8 cellular contexts compared by ENCODE assay signal in genomic region chr12:108724054-108724889, GRCh38. TPM values are rescaled to one million over a fixed set of nuclear protein-coding genes. Genes with fewer than 3 reads are reported as not detected.
A peak's percentile ranks its signal among the peaks of the same experiment; 100 is the strongest.
DNase-seq lines count a peak whose midpoint lies in the region; ATAC-seq, FAIRE-seq and TF ChIP-seq lines count a peak whose summit lies in the region.

No MANE protein-coding gene starts in this region.

- CTCF ChIA-PET in OCI-LY7 (lab: Charles Lee; ENCODE audit: unreplicated experiment), result interaction anchor here (1.0 kb wide), 1 partner anchor 59 kb away, joined by 4 read pairs; no protein-coding TSS in a partner anchor

- no peaks in the 10 kb centered on the region for H3K27me3 ChIP-seq in pancreas
- H3K27me3 ChIP-seq in thyroid gland, result no peaks in the 10 kb centered on the region

- WGBS in pancreas, 2 donors, result 67 to 95% methylated on average over 3 of the region's 3 CpGs
- 71 to 91% methylated on average over 3 of the region's 3 CpGs for WGBS in thyroid gland, 2 donors

- H3K27ac ChIP-seq in OCI-LY7 (ENCODE audit: low read depth, low read length, poor library complexity, severe bottlenecking) (no peak overlapping the region), epithelial cell of prostate (peak overlapping the region; percentile 91), pancreas (peak overlapping the region in 2 of 4 donors; percentile 6 to 33), thyroid gland (no peak overlapping the region)

- H3K9me3 ChIP-seq in OCI-LY7 (ENCODE audit: low read length), result no peaks in the 10 kb centered on the region
- H3K9me3 ChIP-seq in pancreas, result no peaks in the 10 kb centered on the region
- no peaks in the 10 kb centered on the region for H3K9me3 ChIP-seq in thyroid gland

- peak overlapping the region; percentile 42 for H3K4me2 ChIP-seq in OCI-LY7 (ENCODE audit: low read length)

- no TSS peak for BruUV-seq in OCI-LY7 (replicated peaks; lab: Mats Ljungman, UMichigan)

- H3K36me3 ChIP-seq in OCI-LY7 (ENCODE audit: insufficient read depth, low read length), result peaks cover 9% of the 10 kb centered on the region; the same call in 1 of the 2 replicates
- H3K36me3 ChIP-seq in pancreas, result no peaks in the 10 kb centered on the region
- no peaks in the 10 kb centered on the region for H3K36me3 ChIP-seq in thyroid gland

- H3K4me3 ChIP-seq in OCI-LY7 (ENCODE audit: low read depth, low read length, poor library complexity, severe bottlenecking) (no peak overlapping the region), pancreas (no peak overlapping the region), thyroid gland (replicated peaks in 1 of 3) (no peak overlapping the region)

- H3K79me2 ChIP-seq in OCI-LY7 (ENCODE audit: insufficient read depth, low read depth, low read length), result peaks cover 93% of the 10 kb centered on the region

- DNase-seq in GM12891 (ENCODE audit: insufficient read length, low spot score), result no peak
- peak; percentile 29 for DNase-seq in OCI-LY7 (ENCODE audit: low spot score)
- DNase-seq in epithelial cell of prostate (ENCODE audit: low read depth, low spot score), result no peak
- DNase-seq in pancreas, result no peak
- no peak for DNase-seq in SHP77 treated with DMSO at 0.1 percent for 48 hours (lab: John Stamatoyannopoulos, UW)
- DNase-seq in thyroid gland, result no peak
- DNase-seq in cortex of kidney (lab: John Stamatoyannopoulos, UW), result no peak

- no peak for TF ChIP-seq CTCF in OCI-LY7 (conservative IDR thresholded peaks at IDR 0.05; ENCODE audit: low read length)
- TF ChIP-seq CTCF in pancreas (IDR thresholded peaks at IDR 0.05), result no peak
- no peak for TF ChIP-seq CTCF in thyroid gland (IDR thresholded peaks at IDR 0.05)

- ATAC-seq in pancreas (peak in 3 of 4 donors; percentile 28 to 70 (median 67)), GM18505 (IDR thresholded peaks at IDR 0.05; ENCODE audit: unreplicated experiment) (no peak)

- FAIRE-seq in GM12891 (lab: Jason Lieb, UNC), result peak; percentile 13
- FAIRE-seq in pancreas (lab: Jason Lieb, UNC), result no peak

- TF ChIP-seq POLR2A in GM12891 (IDR thresholded peaks at IDR 0.05; ENCODE audit: low read depth, low read length), result no peak
- no peak for TF ChIP-seq POLR2A in thyroid gland (IDR thresholded peaks at IDR 0.05)
- TF ChIP-seq POLR2A in GM18505 (IDR thresholded peaks at IDR 0.05; ENCODE audit: borderline replicate concordance, extremely low read depth, insufficient read depth, insufficient read length), result no peak

- H3K4me1 ChIP-seq in OCI-LY7 (ENCODE audit: insufficient read depth, low read length, poor library complexity, severe bottlenecking), result peaks cover 38% of the 10 kb centered on the region
- H3K4me1 ChIP-seq in pancreas, result peaks cover 0 to 20% (median 4%) of the 10 kb centered on the region in 3 donors
- H3K4me1 ChIP-seq in thyroid gland, result no peaks in the 10 kb centered on the region

- POLR2A ChIA-PET in OCI-LY7 (lab: Charles Lee), result interaction anchor here (0.6 kb wide), 1 partner anchor 11 kb away, joined by 3 read pairs; no protein-coding TSS in a partner anchor

- H3K9me2 ChIP-seq in OCI-LY7 (ENCODE audit: insufficient read depth, low read length), result no peaks in the 10 kb centered on the region

- H2AFZ ChIP-seq in OCI-LY7 (ENCODE audit: low read length), result no peak overlapping the region

- intact Hi-C loops in OCI-LY7 (cut with micrococcal nuclease; ENCODE audit: unreplicated experiment), result no loop called here
- intact Hi-C loops in pancreas (cut with DNase I), result no loop called here
- intact Hi-C loops in thyroid gland (cut with DNase I), result no loop called here

- peaks cover 38% of the 10 kb centered on the region for H4K20me1 ChIP-seq in OCI-LY7 (ENCODE audit: insufficient read depth, low read length)

TF ChIP-seq in GM12891, 5 proteins besides CTCF, POLR2A, EP300 and RAD21:
- TF ChIP-seq TAF1 (IDR thresholded peaks at IDR 0.05; ENCODE audit: low read depth, low read length) (no peak), SPI1 (IDR thresholded peaks at IDR 0.05; ENCODE audit: low read depth, low read length) (peak; percentile 34; the same call in 1 of the 2 replicates)

RNA-seq across cellular contexts. Expression of gene CORO1C, which starts 7.0 kb away (rescaled TPM):
- polyA plus RNA-seq in GM12891 (2012; ENCODE audit: low read depth, missing spikeins), result 61.9 TPM
- 74.7 and 76.3 TPM in 2 replicates for total RNA-seq in OCI-LY7 (2014; rRNA removed; shearing (Covaris generic))
- 127 and 148 TPM in 2 replicates for total RNA-seq in OCI-LY7 (2022)
- total RNA-seq in pancreas, result 10 to 100 TPM; 14.1 to 62.3 (median 19.5) TPM
- 1 to 10 TPM; 9.9 to 10.0 TPM for polyA plus RNA-seq in pancreas
- total RNA-seq in thyroid gland, result 10 to 100 TPM; 22.0 to 63.6 (median 30.1) TPM
